ENCODE assay signal across 2 cellular contexts in genomic region chr2:131580187-131580586, GRCh38.
A peak's percentile ranks its signal among the peaks of the same experiment; 100 is the strongest.
TF ChIP-seq lines count a peak whose summit lies in the region.

No MANE protein-coding gene starts in this region.

TF ChIP-seq in HepG2, 621 proteins besides CTCF, POLR2A, EP300 and RAD21:
- TF ChIP-seq ZNF143 (CRISPR knock-in tag; IDR thresholded peaks at IDR 0.05) (no peak), ZNF496 (CRISPR knock-in tag; IDR thresholded peaks at IDR 0.05; ENCODE audit: insufficient replicate concordance) (no peak), THYN1 (CRISPR knock-in tag; IDR thresholded peaks at IDR 0.05; ENCODE audit: borderline replicate concordance, low read depth) (no peak), EHMT2 (IDR thresholded peaks at IDR 0.05; ENCODE audit: borderline replicate concordance, low read depth, low read length) (no peak), CREB1 (IDR thresholded peaks at IDR 0.05) (peak; percentile 77), CREB1 (CRISPR knock-in tag; IDR thresholded peaks at IDR 0.05) (no peak), DNMT1 (CRISPR knock-in tag; IDR thresholded peaks at IDR 0.05) (no peak)

TF ChIP-seq in K562, 482 proteins besides CTCF, POLR2A, EP300 and RAD21:
- TF ChIP-seq COPS2 (conservative IDR thresholded peaks at IDR 0.05) (no peak), HNRNPL (IDR thresholded peaks at IDR 0.05; ENCODE audit: low read depth, low read length) (no peak), SMC3 (conservative IDR thresholded peaks at IDR 0.05; ENCODE audit: insufficient read depth, low read depth, low read length) (no peak), CREM (IDR thresholded peaks at IDR 0.05; ENCODE audit: low read depth) (peak; percentile 72), GABPB1 (CRISPR knock-in tag; IDR thresholded peaks at IDR 0.05) (no peak), ATF3 (IDR thresholded peaks at IDR 0.05) (no peak), ATF3 (CRISPR knock-in tag; conservative IDR thresholded peaks at IDR 0.05) (no peak), TAL1 (IDR thresholded peaks at IDR 0.05) (no peak), SREBF2 (CRISPR knock-in tag; IDR thresholded peaks at IDR 0.05) (no peak)
- TF ChIP-seq, protein P1, sequence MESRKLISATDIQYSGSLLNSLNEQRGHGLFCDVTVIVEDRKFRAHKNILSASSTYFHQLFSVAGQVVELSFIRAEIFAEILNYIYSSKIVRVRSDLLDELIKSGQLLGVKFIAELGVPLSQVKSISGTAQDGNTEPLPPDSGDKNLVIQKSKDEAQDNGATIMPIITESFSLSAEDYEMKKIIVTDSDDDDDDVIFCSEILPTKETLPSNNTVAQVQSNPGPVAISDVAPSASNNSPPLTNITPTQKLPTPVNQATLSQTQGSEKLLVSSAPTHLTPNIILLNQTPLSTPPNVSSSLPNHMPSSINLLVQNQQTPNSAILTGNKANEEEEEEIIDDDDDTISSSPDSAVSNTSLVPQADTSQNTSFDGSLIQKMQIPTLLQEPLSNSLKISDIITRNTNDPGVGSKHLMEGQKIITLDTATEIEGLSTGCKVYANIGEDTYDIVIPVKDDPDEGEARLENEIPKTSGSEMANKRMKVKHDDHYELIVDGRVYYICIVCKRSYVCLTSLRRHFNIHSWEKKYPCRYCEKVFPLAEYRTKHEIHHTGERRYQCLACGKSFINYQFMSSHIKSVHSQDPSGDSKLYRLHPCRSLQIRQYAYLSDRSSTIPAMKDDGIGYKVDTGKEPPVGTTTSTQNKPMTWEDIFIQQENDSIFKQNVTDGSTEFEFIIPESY (CRISPR knock-in tag; IDR thresholded peaks at IDR 0.05), result peak; percentile 91
